Comparison of ENCODE assay signal across 8 cellular contexts in the genomic region with DNA sequence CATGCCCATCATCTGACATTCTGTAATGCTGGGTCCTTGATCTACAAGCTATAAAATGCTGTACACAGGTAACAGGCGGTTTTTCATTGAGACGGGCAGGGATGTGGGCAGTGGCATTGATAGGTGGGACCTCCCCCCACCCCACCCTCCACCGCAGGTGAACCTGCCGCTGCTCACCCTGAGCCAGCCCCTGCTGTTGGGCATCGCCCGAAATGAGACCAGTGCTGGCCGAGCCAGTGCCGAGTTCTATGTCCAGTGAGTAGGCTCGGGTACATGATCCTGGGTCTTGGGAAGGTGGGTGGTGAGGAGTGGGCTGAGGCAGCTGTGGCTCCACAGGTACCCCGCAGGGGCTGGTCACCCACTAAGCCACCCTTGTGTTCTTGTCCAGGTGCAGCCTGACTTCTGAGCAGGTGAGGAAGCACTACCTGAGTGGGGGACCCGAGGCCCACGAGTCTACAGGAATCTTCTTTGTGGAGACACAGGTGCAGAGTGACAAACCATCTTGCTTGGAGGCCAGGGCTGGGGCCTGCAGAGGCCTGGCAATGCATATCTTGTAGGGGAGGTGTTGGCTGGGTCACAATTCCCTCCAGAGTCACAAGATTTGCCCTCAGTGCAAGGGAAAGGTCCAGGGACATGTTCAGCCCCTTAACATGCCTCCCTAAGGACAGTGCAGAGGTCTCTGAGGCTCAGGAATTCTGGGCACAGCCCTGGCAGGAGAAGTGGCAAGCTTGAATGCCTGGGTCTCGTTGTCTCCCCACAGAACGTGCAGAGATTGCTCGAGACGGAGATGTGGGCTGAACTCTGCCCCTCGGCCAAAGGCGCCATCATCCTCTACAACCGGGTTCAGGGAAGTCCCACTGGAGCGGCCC. TPM values are rescaled to one million over a fixed set of nuclear protein-coding genes. Genes with fewer than 3 reads are reported as not detected.
DNase-seq lines count a peak whose midpoint lies in the region; ATAC-seq and TF ChIP-seq lines count a peak whose summit lies in the region.

No MANE protein-coding gene starts in this region.

- H3K9me3 ChIP-seq in mucosa of descending colon, result no peaks in the 10 kb centered on the region

- H3K36me3 Mint-ChIP-seq in activated naive CD4-positive, alpha-beta T cell treated with anti-CD3 and anti-CD28 coated beads, Interleukin-2, amount 50 U/mL, for 24 hours, result no peaks in the 10 kb centered on the region
- H3K36me3 Mint-ChIP-seq in MCF 10A (ENCODE audit: insufficient read depth, unreplicated experiment), result peaks cover 11% of the 10 kb centered on the region
- H3K36me3 Mint-ChIP-seq in type B pancreatic cell, result no peaks in the 10 kb centered on the region

- peak overlapping the region; percentile 87 for H3K4me3 Mint-ChIP-seq in activated naive CD4-positive, alpha-beta T cell treated with anti-CD3 and anti-CD28 coated beads, Interleukin-2, amount 50 U/mL, for 24 hours
- H3K4me3 Mint-ChIP-seq in MCF 10A (ENCODE audit: unreplicated experiment) (peak overlapping the region; percentile 77), type B pancreatic cell (peak overlapping the region; percentile 91)

- TSS peak; percentile 1 for BruUV-seq in MCF 10A (replicated peaks; lab: Mats Ljungman, UMichigan)

- H3K4me1 ChIP-seq in mucosa of descending colon (ENCODE audit: low read depth), result peaks cover 44% of the 10 kb centered on the region

- H3K4me3 ChIP-seq in mucosa of descending colon, result no peak overlapping the region

- no peak for ATAC-seq in mucosa of descending colon

- intact Hi-C loops in MCF 10A (cut with micrococcal nuclease), result no loop called here
- intact Hi-C loops in mucosa of descending colon (cut with DNase I, micrococcal nuclease), result no loop called here

- no peak overlapping the region for H3K27ac Mint-ChIP-seq in activated naive CD4-positive, alpha-beta T cell treated with anti-CD3 and anti-CD28 coated beads, Interleukin-2, amount 50 U/mL, for 24 hours
- H3K27ac Mint-ChIP-seq in MCF 10A (ENCODE audit: low read depth, unreplicated experiment) (peak overlapping the region; percentile 78), type B pancreatic cell (peak overlapping the region; percentile 83)

- CTCF ChIA-PET in MCF 10A (lab: Yijun Ruan, JAX), result interaction anchor here (1.0 kb wide), 1 partner anchor 74 kb away, joined by 5 read pairs; no protein-coding TSS in a partner anchor

- TF ChIP-seq CTCF in MCF 10A (IDR thresholded peaks at IDR 0.05; ENCODE audit: unreplicated experiment), result no peak
- no peak for TF ChIP-seq CTCF in mucosa of descending colon (IDR thresholded peaks at IDR 0.05)
- TF ChIP-seq CTCF in type B pancreatic cell (conservative IDR thresholded peaks at IDR 0.05), result no peak

- H3K36me3 ChIP-seq in mucosa of descending colon (ENCODE audit: low read depth), result no peaks in the 10 kb centered on the region

- POLR2A ChIA-PET in MCF 10A (lab: Yijun Ruan, JAX), result interaction anchor here (0.6 to 11.9 kb wide), 3 partner anchors 14 to 1373 kb away, joined by 3 to 122 read pairs (median 3); a partner anchor contains a TSS

- H3K9me3 Mint-ChIP-seq in activated naive CD4-positive, alpha-beta T cell treated with anti-CD3 and anti-CD28 coated beads, Interleukin-2, amount 50 U/mL, for 24 hours, result no peaks in the 10 kb centered on the region
- H3K9me3 Mint-ChIP-seq in MCF 10A (ENCODE audit: unreplicated experiment), result no peaks in the 10 kb centered on the region
- no peaks in the 10 kb centered on the region for H3K9me3 Mint-ChIP-seq in type B pancreatic cell

- peaks cover 62% of the 10 kb centered on the region for H3K4me1 Mint-ChIP-seq in activated naive CD4-positive, alpha-beta T cell treated with anti-CD3 and anti-CD28 coated beads, Interleukin-2, amount 50 U/mL, for 24 hours
- H3K4me1 Mint-ChIP-seq in MCF 10A (ENCODE audit: insufficient read depth, unreplicated experiment) (peaks cover 13% of the 10 kb centered on the region), type B pancreatic cell (ENCODE audit: unreplicated experiment) (peaks cover 12% of the 10 kb centered on the region)

- no peak for DNase-seq in activated naive CD4-positive, alpha-beta T cell treated with anti-CD3 and anti-CD28 coated beads, Interleukin-2, amount 50 U/mL, for 16 hours
- DNase-seq in MCF 10A (ENCODE audit: unreplicated experiment), result no peak
- peak in 2 of 3 donors; percentile 23 to 44 for DNase-seq in mucosa of descending colon
- no peak for DNase-seq in type B pancreatic cell (ENCODE audit: extremely low spot score, unreplicated experiment)
- DNase-seq in NOMO-1 treated with dmso at 0.1 percent for 144 hours (lab: John Stamatoyannopoulos, UW; ENCODE audit: unreplicated experiment), result no peak
- no peak for DNase-seq in activated effector memory CD4-positive, alpha-beta T cell treated with anti-CD3 and anti-CD28 coated beads, Interleukin-2, amount 50 U/mL, for 16 hours
- no peak for DNase-seq in DMS 273 (lab: John Stamatoyannopoulos, UW; ENCODE audit: unreplicated experiment)

- H3K27me3 Mint-ChIP-seq in activated naive CD4-positive, alpha-beta T cell treated with anti-CD3 and anti-CD28 coated beads, Interleukin-2, amount 50 U/mL, for 24 hours, result no peaks in the 10 kb centered on the region
- no peaks in the 10 kb centered on the region for H3K27me3 Mint-ChIP-seq in MCF 10A (ENCODE audit: insufficient read depth, unreplicated experiment)
- no peaks in the 10 kb centered on the region for H3K27me3 Mint-ChIP-seq in type B pancreatic cell

RNA-seq across cellular contexts. Expression of a gene that starts 1.0 kb away (rescaled TPM):
- total RNA-seq in MCF 10A (2022), result 19.5 and 27.0 TPM in 2 replicates
- total RNA-seq in mucosa of descending colon, result 10 to 100 TPM; 43.6 to 57.6 (median 50.7) TPM
- total RNA-seq in type B pancreatic cell (ENCODE audit: low replicate concordance), result 48.2 and 50.8 TPM in 2 replicates

RNA-seq across cellular contexts. Expression of a gene that starts 3.2 kb away (rescaled TPM):
- total RNA-seq in MCF 10A (2022) (51.0 and 73.6 TPM in 2 replicates), mucosa of descending colon (100 to 1,000 TPM in 2 of 3 donors, 10 to 100 TPM in 1; 81.6 to 137 (median 119) TPM), type B pancreatic cell (ENCODE audit: low replicate concordance) (47.9 and 49.0 TPM in 2 replicates)

RNA-seq across cellular contexts. Expression of a gene that starts 3.3 kb away (rescaled TPM):
- total RNA-seq in MCF 10A (2022) (27.0 and 31.3 TPM in 2 replicates), mucosa of descending colon (10 to 100 TPM; 50.6 to 55.1 (median 53.1) TPM), type B pancreatic cell (ENCODE audit: low replicate concordance) (34.2 and 38.9 TPM in 2 replicates)

RNA-seq across cellular contexts. Expression of a gene that starts 5.1 kb away (rescaled TPM):
- total RNA-seq in MCF 10A (2022) (46.0 and 60.3 TPM in 2 replicates), mucosa of descending colon (100 to 1,000 TPM in 1 of 3 donors, 10 to 100 TPM in 2; 45.3 to 156 (median 45.6) TPM), type B pancreatic cell (ENCODE audit: low replicate concordance) (66.3 and 71.8 TPM in 2 replicates)

RNA-seq across cellular contexts. Expression of a gene that starts 11.6 kb away (rescaled TPM):
- 84.7 and 86.0 TPM in 2 replicates for total RNA-seq in MCF 10A (2022)
- 10 to 100 TPM; 67.5 to 91.0 (median 75.8) TPM for total RNA-seq in mucosa of descending colon
- total RNA-seq in type B pancreatic cell (ENCODE audit: low replicate concordance), result 52.8 and 69.6 TPM in 2 replicates

Comparison
In these comparisons a context has a peak if more than half of its experiments do, and no peak if none do; other contexts are left out.
1. DNase-seq: peak in mucosa of descending colon (2 of 3); none in activated naive CD4-positive, alpha-beta T cell treated with anti-CD3 and anti-CD28 coated beads, Interleukin-2, amount 50 U/mL, for 16 hours (single experiment), MCF 10A (single experiment), type B pancreatic cell (single experiment), NOMO-1 treated with dmso at 0.1 percent for 144 hours (single experiment), activated effector memory CD4-positive, alpha-beta T cell treated with anti-CD3 and anti-CD28 coated beads, Interleukin-2, amount 50 U/mL, for 16 hours (single experiment) and DMS 273 (single experiment).
2. Peak in every context shown above with its lines, with median percentiles within 50 percentile points of each other: H3K4me3 Mint-ChIP-seq.